In the genomic region with DNA sequence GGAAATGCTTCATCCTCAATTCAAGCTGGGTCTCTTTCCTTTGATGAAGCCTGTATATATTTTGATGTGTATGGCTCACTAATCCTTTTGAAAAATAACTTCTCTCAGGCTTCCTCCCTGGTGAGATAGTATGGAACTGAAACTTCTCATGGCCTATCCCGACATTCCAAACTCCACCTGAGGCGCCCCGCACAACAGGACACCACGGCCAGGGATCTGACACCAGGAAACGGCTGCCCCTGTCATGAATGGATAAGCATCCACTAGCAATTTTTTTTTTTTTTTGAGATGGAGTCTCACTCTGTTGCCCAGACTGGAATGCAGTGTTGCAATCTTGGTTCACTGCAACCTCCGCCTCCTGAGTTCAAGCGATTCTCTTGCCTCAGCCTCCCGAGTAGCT, we compare ENCODE assay signal across 19 cellular contexts. TPM values are rescaled to one million over a fixed set of nuclear protein-coding genes. Genes with fewer than 3 reads are reported as not detected.
A peak's percentile ranks its signal among the peaks of the same experiment; 100 is the strongest.
DNase-seq lines count a peak whose midpoint lies in the region; ATAC-seq and TF ChIP-seq lines count a peak whose summit lies in the region.
"Had no signal": no experiment of that assay in that cellular context is flagged by ENCODE, and none has a peak within 500 bp of the region (broad histone marks: within the 10 kb centered on the region; RNA-seq: fewer than 3 reads in every experiment).

No MANE protein-coding gene starts in this region.

- H3K4ac ChIP-seq in H9 (ENCODE audit: low read depth, low read length): no peak overlapping the region

- H3K14ac ChIP-seq in H9 (ENCODE audit: insufficient read depth, low read length): no peak overlapping the region

- H3K9me3 Mint-ChIP-seq in H9: no peaks in the 10 kb centered on the region; a peak in 1 of 5 replicates
- no peaks in the 10 kb centered on the region for H3K9me3 Mint-ChIP-seq in activated T-helper 17 cell treated with anti-CD3 and anti-CD28 coated beads, Interleukin-2, amount 50 U/mL, for 72 hours
- H3K9me3 Mint-ChIP-seq in stimulated activated naive B cell treated with anti-CD40 and anti-IgM and Interleukin-4, amounts not matched to agents 10 μg/mL and 1 μg/mL and 100 μg/mL, for 72 hours: no peaks in the 10 kb centered on the region

- H3K9me3 ChIP-seq in H9 (ENCODE audit: control insufficient read depth, low read depth, low read length): no peaks in the 10 kb centered on the region
- no peaks in the 10 kb centered on the region for H3K9me3 ChIP-seq in esophagus squamous epithelium
- H3K9me3 ChIP-seq in spleen: no peaks in the 10 kb centered on the region

- H4K5ac ChIP-seq in H9 (ENCODE audit: insufficient read length, low read depth, low read length): no peak overlapping the region

- peaks cover 14 to 24% (median 21%) of the 10 kb centered on the region in 3 experiments; a peak in 6 of 7 replicates for H3K36me3 Mint-ChIP-seq in H9 (ENCODE audit: insufficient read depth in 1 of 3, low read depth in 3 of 3)
- peaks cover 28% of the 10 kb centered on the region for H3K36me3 Mint-ChIP-seq in activated T-helper 17 cell treated with anti-CD3 and anti-CD28 coated beads, Interleukin-2, amount 50 U/mL, for 72 hours (ENCODE audit: low read depth)
- peaks cover 16 to 27% of the 10 kb centered on the region in 2 donors for H3K36me3 Mint-ChIP-seq in stimulated activated naive B cell treated with anti-CD40 and anti-IgM and Interleukin-4, amounts not matched to agents 10 μg/mL and 1 μg/mL and 100 μg/mL, for 72 hours

- peak overlapping the region in 2 of 3 experiments; percentile 50 to 90; a peak in 3 of 7 replicates for H3K27ac Mint-ChIP-seq in H9
- peak overlapping the region; percentile 33 for H3K27ac Mint-ChIP-seq in activated T-helper 17 cell treated with anti-CD3 and anti-CD28 coated beads, Interleukin-2, amount 50 U/mL, for 72 hours
- no peak overlapping the region for H3K27ac Mint-ChIP-seq in stimulated activated naive B cell treated with anti-CD40 and anti-IgM and Interleukin-4, amounts not matched to agents 10 μg/mL and 1 μg/mL and 100 μg/mL, for 72 hours

- ATAC-seq in activated T-helper 17 cell treated with anti-CD3 and anti-CD28 coated beads, Interleukin-2, amount 50 U/mL, for 72 hours (replicated peaks): no peak
- ATAC-seq in stimulated activated naive B cell treated with anti-CD40 and anti-IgM and Interleukin-4, amounts not matched to agents 10 μg/mL and 1 μg/mL and 100 μg/mL, for 72 hours (replicated peaks): no peak
- ATAC-seq: PC-3 had no signal

- no peak overlapping the region for H2AK5ac ChIP-seq in H9 (ENCODE audit: insufficient read length, low read length)

- TF ChIP-seq CTCF in H9 (conservative IDR thresholded peaks at IDR 0.05) (no peak), esophagus squamous epithelium (IDR thresholded peaks at IDR 0.05) (no peak), spleen (IDR thresholded peaks at IDR 0.05 in 8 of 11, conservative IDR thresholded peaks at IDR 0.05 in 3 of 11) (no peak), dorsolateral prefrontal cortex (IDR thresholded peaks at IDR 0.05 in 54 of 56, conservative IDR thresholded peaks at IDR 0.05 in 2 of 56; ENCODE audit: low read depth in 1 of 56, partially characterized antibody in 56 of 56) (no peak)

- peaks cover 78% of the 10 kb centered on the region; the same call in 1 of the 2 replicates for H3K79me2 ChIP-seq in H9 (ENCODE audit: insufficient read depth, low read length)

- no peak overlapping the region for H2BK12ac ChIP-seq in H9 (ENCODE audit: insufficient read length, low read depth, low read length)

- H2BK15ac ChIP-seq in H9 (ENCODE audit: low read depth, low read length): no peak overlapping the region

- no peak overlapping the region for H2BK120ac ChIP-seq in H9 (ENCODE audit: low read depth, low read length, poor library complexity, severe bottlenecking)

- no peak overlapping the region for H3K18ac ChIP-seq in H9 (ENCODE audit: insufficient read length, low read depth, low read length)

- H4K91ac ChIP-seq in H9 (ENCODE audit: insufficient read length, low read depth, low read length): no peak overlapping the region

- no peak overlapping the region for H4K8ac ChIP-seq in H9 (replicated peaks; ENCODE audit: insufficient read length, low read depth, low read length)

- H2BK20ac ChIP-seq in H9 (ENCODE audit: low read depth, low read length, poor library complexity, severe bottlenecking): no peak overlapping the region

- no peaks in the 10 kb centered on the region for H3K27me3 Mint-ChIP-seq in H9 (ENCODE audit: low read depth)
- H3K27me3 Mint-ChIP-seq in activated T-helper 17 cell treated with anti-CD3 and anti-CD28 coated beads, Interleukin-2, amount 50 U/mL, for 72 hours: no peaks in the 10 kb centered on the region
- H3K27me3 Mint-ChIP-seq in stimulated activated naive B cell treated with anti-CD40 and anti-IgM and Interleukin-4, amounts not matched to agents 10 μg/mL and 1 μg/mL and 100 μg/mL, for 72 hours: no peaks in the 10 kb centered on the region

- H3K36me3 ChIP-seq in esophagus squamous epithelium (no peaks in the 10 kb centered on the region), spleen (no peaks in the 10 kb centered on the region)

- no peaks in the 10 kb centered on the region for H3K27me3 ChIP-seq in H9 (ENCODE audit: insufficient read depth, low read length)
- H3K27me3 ChIP-seq in esophagus squamous epithelium: no peaks in the 10 kb centered on the region
- H3K27me3 ChIP-seq in spleen (replicated peaks in 1 of 7): no peaks in the 10 kb centered on the region
- H3K27me3 ChIP-seq in dorsolateral prefrontal cortex: no peaks in the 10 kb centered on the region

- H3K4me2 ChIP-seq in H9 (ENCODE audit: insufficient read depth, insufficient read length, low read length): no peak overlapping the region

- no peaks in the 10 kb centered on the region for H3K23me2 ChIP-seq in H9 (ENCODE audit: insufficient read length, low read depth, low read length, poor library complexity, severe bottlenecking)

- H3T11ph ChIP-seq in H9 (ENCODE audit: low read length): no peak overlapping the region

- no peak for DNase-seq in H9
- DNase-seq in esophagus squamous epithelium (lab: John Stamatoyannopoulos, UW): no peak
- no peak for DNase-seq in spleen
- no peak for DNase-seq in NOMO-1 (lab: John Stamatoyannopoulos, UW; ENCODE audit: unreplicated experiment in 2 of 2)
- DNase-seq in stimulated activated naive B cell treated with anti-CD40 and anti-IgM and Interleukin-4, amounts not matched to agents 10 μg/mL and 1 μg/mL and 100 μg/mL, for 72 hours: no peak
- no peak for DNase-seq in dorsolateral prefrontal cortex
- DNase-seq: ACHN, DMS79 treated with DMSO at 0.1 percent for 48 hours, KBM-7, MV-4-11, NCI-H1417, NCI-H187, NCI-H2107, NCI-H2227 treated with DMSO at 0.1 percent for 48 hours, NCI-H524 treated with DMSO at 0.1 percent for 48 hours, PC-3, RPMI8226, SIG-M5 had no signal

- H3K9ac ChIP-seq in H9 (ENCODE audit: extremely low read depth, insufficient read length, low read length): no peak overlapping the region

- H3K4me1 Mint-ChIP-seq in H9: peaks cover 51 to 60% of the 10 kb centered on the region in 2 experiments
- peaks cover 42% of the 10 kb centered on the region for H3K4me1 Mint-ChIP-seq in activated T-helper 17 cell treated with anti-CD3 and anti-CD28 coated beads, Interleukin-2, amount 50 U/mL, for 72 hours
- H3K4me1 Mint-ChIP-seq in stimulated activated naive B cell treated with anti-CD40 and anti-IgM and Interleukin-4, amounts not matched to agents 10 μg/mL and 1 μg/mL and 100 μg/mL, for 72 hours: peaks cover 34 to 52% of the 10 kb centered on the region in 2 donors

- peaks cover 7% of the 10 kb centered on the region for H3K79me1 ChIP-seq in H9 (ENCODE audit: insufficient read depth, low read depth, low read length, poor library complexity, severe bottlenecking)

- H3K4me3 ChIP-seq in esophagus squamous epithelium (peak overlapping the region in 1 of 4 donors; percentile 8), spleen (no peak overlapping the region), dorsolateral prefrontal cortex (peak overlapping the region in 1 of 59 donors; percentile 27)

- peaks cover 2% of the 10 kb centered on the region for H4K20me1 ChIP-seq in H9 (ENCODE audit: control insufficient read depth, insufficient read depth, insufficient read length)

- TF ChIP-seq POLR2A in esophagus squamous epithelium (IDR thresholded peaks at IDR 0.05): no peak
- no peak for TF ChIP-seq POLR2A in spleen (IDR thresholded peaks at IDR 0.05)

- no peak overlapping the region for H3K56ac ChIP-seq in H9 (ENCODE audit: insufficient read length, low read depth, low read length)

- H2AFZ ChIP-seq in H9 (ENCODE audit: low read length): no peak overlapping the region

- no peak overlapping the region for H2BK5ac ChIP-seq in H9 (ENCODE audit: insufficient read length, low read length)

- H3K27ac ChIP-seq in H9 (ENCODE audit: insufficient read length, low read depth, low read length): no peak overlapping the region
- peak overlapping the region; percentile 67 to 97 (median 82) for H3K27ac ChIP-seq in esophagus squamous epithelium
- peak overlapping the region in 5 of 8 donors; percentile 30 to 57 (median 53) for H3K27ac ChIP-seq in spleen
- peak overlapping the region in 4 of 59 donors; percentile 9 to 57 (median 32) for H3K27ac ChIP-seq in dorsolateral prefrontal cortex

- intact Hi-C loops in esophagus squamous epithelium (cut with DNase I) (no loop called here), spleen (cut with DNase I; ENCODE audit: low total_unique reads) (no loop called here), dorsolateral prefrontal cortex (cut with DNase I) (no loop called here)

- no CpG with 5 or more reads among the region's 8 CpGs for WGBS in H9 (ENCODE audit: extremely low coverage, insufficient read length, low lambda C conversion rate)
- 47 to 57% methylated on average over 8 of the region's 8 CpGs for WGBS in esophagus squamous epithelium, 2 donors
- WGBS in spleen, 5 donors: 84 to 94% (median 90%) methylated on average over 8 of the region's 8 CpGs

- no peak overlapping the region for H3K4me3 Mint-ChIP-seq in H9
- no peak overlapping the region for H3K4me3 Mint-ChIP-seq in activated T-helper 17 cell treated with anti-CD3 and anti-CD28 coated beads, Interleukin-2, amount 50 U/mL, for 72 hours
- H3K4me3 Mint-ChIP-seq in stimulated activated naive B cell treated with anti-CD40 and anti-IgM and Interleukin-4, amounts not matched to agents 10 μg/mL and 1 μg/mL and 100 μg/mL, for 72 hours: no peak overlapping the region

- H3K4me1 ChIP-seq in H9 (ENCODE audit: insufficient read depth, low read length) (peaks cover 25% of the 10 kb centered on the region; the same call in 1 of the 2 replicates), esophagus squamous epithelium (peaks cover 16 to 96% (median 45%) of the 10 kb centered on the region in 3 donors), spleen (peaks cover 0 to 46% (median 11%) of the 10 kb centered on the region in 6 donors)

- H3K23ac ChIP-seq in H9 (ENCODE audit: insufficient read length, low read depth, low read length): no peak overlapping the region

RNA-seq across cellular contexts. Expression of a gene that starts 16.4 kb away (rescaled TPM):
- total RNA-seq in H9 (2021): 109 TPM in 2 replicates
- total RNA-seq in activated T-helper 17 cell treated with anti-CD3 and anti-CD28 coated beads, Interleukin-2, amount 50 U/mL, for 72 hours: 100 to 1,000 TPM in 1 of 2 donors, 10 to 100 TPM in 1; 60.1 to 114 TPM
- total RNA-seq in esophagus squamous epithelium: 100 to 1,000 TPM in 1 of 4 donors, 10 to 100 TPM in 3; 87.5 to 127 (median 93.9) TPM
- total RNA-seq in spleen: 10 to 100 TPM; 16.7 to 53.8 (median 26.0) TPM
- 1 to 10 TPM; 2.2 to 3.9 (median 2.8) TPM for polyA plus RNA-seq in spleen
- 100 to 1,000 TPM in 1 of 120 experiments, 10 to 100 TPM in 119; 36.0 to 104 (median 59.3) TPM for total RNA-seq in dorsolateral prefrontal cortex
